Comparison of ENCODE assay signal across 24 cellular contexts in genomic region chr6:34517966-34518365, GRCh38. TPM values are rescaled to one million over a fixed set of nuclear protein-coding genes. Genes with fewer than 3 reads are reported as not detected.
A peak's percentile ranks its signal among the peaks of the same experiment; 100 is the strongest.
DNase-seq lines count a peak whose midpoint lies in the region; ATAC-seq, FAIRE-seq and TF ChIP-seq lines count a peak whose summit lies in the region.
"Had no signal": no experiment of that assay in that cellular context is flagged by ENCODE, and none has a peak within 500 bp of the region (broad histone marks: within the 10 kb centered on the region; RNA-seq: fewer than 3 reads in every experiment).

No MANE protein-coding gene starts in this region.

- in situ Hi-C loops in K562 (cut with MboI) = no loop called here

- BruUV-seq in K562 (replicated peaks; lab: Mats Ljungman, UMichigan) = no TSS peak

- no peaks in the 10 kb centered on the region for H3K79me2 ChIP-seq in K562 (ENCODE audit: control insufficient read depth, insufficient read depth, low read length)

- peak overlapping the region; percentile 8 for H3K4ac ChIP-seq in neuronal stem cell (ENCODE audit: low read length)

- H3K79me1 ChIP-seq in neuronal stem cell (ENCODE audit: low read depth, low read length) = no peaks in the 10 kb centered on the region

- H3K9ac ChIP-seq in K562 (ENCODE audit: insufficient read depth in 1 of 2, low read depth in 2 of 2, low read length in 2 of 2) (peak overlapping the region in 1 of 2 experiments; percentile 45; a peak in 2 of 4 replicates), neuronal stem cell (ENCODE audit: low read depth, low read length, poor library complexity) (no peak overlapping the region)

- peaks cover 20 to 52% of the 10 kb centered on the region in 2 experiments; a peak in 4 of 5 replicates for H3K4me1 ChIP-seq in K562 (replicated peaks in 1 of 2; ENCODE audit: control insufficient read depth in 2 of 2, insufficient read depth in 2 of 2, low read length in 2 of 2)
- peaks cover 8 to 22% of the 10 kb centered on the region in 2 donors for H3K4me1 ChIP-seq in neuronal stem cell (ENCODE audit: control insufficient read depth in 2 of 2, insufficient read depth in 1 of 2, low read depth in 1 of 2, low read length in 2 of 2)
- H3K4me1 ChIP-seq in upper lobe of right lung = no peaks in the 10 kb centered on the region

- peak; percentile 15 for DNase-seq in activated naive CD4-positive, alpha-beta T cell treated with anti-CD3 and anti-CD28 coated beads, Interleukin-2, amount 10 ng/mL, durations not matched to agents 7 days and 5 days
- no peak for DNase-seq in activated naive CD4-positive, alpha-beta T cell treated with anti-CD3 and anti-CD28 coated beads, Interleukin-2, amount 50 U/mL, for 16 hours
- DNase-seq in K562 (ENCODE audit: extremely low read depth in 1 of 4, low spot score in 3 of 4) = no peak
- no peak for DNase-seq in neuronal stem cell (ENCODE audit: low spot score)
- peak; percentile 50 for DNase-seq in upper lobe of right lung
- DNase-seq in superior temporal gyrus (ENCODE audit: extremely low spot score) = no peak
- no peak for DNase-seq in GDM1 (lab: John Stamatoyannopoulos, UW)
- DNase-seq: DMS53, GF-D8, Karpas-422, MV-4-11, NCI-H1105 treated with DMSO at 0.1 percent for 48 hours, NCI-H2029 treated with DMSO at 0.1 percent for 48 hours, NCI-H2171 treated with DMSO at 0.1 percent for 48 hours, NCI-H526 treated with DMSO at 0.1 percent for 48 hours had no signal

- peak overlapping the region; percentile 18 for H2BK12ac ChIP-seq in neuronal stem cell (ENCODE audit: low read length)

- ATAC-seq in K562 (no peak), upper lobe of right lung (no peak)
- ATAC-seq: Right ventricle myocardium inferior had no signal

- POLR2A ChIA-PET in K562 (lab: Yijun Ruan, JAX) = interaction anchor here (0.6 to 1.6 kb wide), 6 partner anchors 8 to 680 kb away, joined by 3 to 8 read pairs (median 4); no protein-coding TSS in a partner anchor

- H3K27me3 Mint-ChIP-seq in activated naive CD4-positive, alpha-beta T cell treated with anti-CD3 and anti-CD28 coated beads, Interleukin-2, amount 10 ng/mL, durations not matched to agents 7 days and 5 days = peaks cover 40% of the 10 kb centered on the region

- H3K18ac ChIP-seq in neuronal stem cell (ENCODE audit: low read length) = peak overlapping the region; percentile 46

- H3K14ac ChIP-seq in neuronal stem cell (ENCODE audit: low read length) = no peak overlapping the region

- H3K9me3 Mint-ChIP-seq in activated naive CD4-positive, alpha-beta T cell treated with anti-CD3 and anti-CD28 coated beads, Interleukin-2, amount 10 ng/mL, durations not matched to agents 7 days and 5 days = no peaks in the 10 kb centered on the region
- H3K9me3 Mint-ChIP-seq: IgD-negative memory B cell had no signal

- H3K4me2 ChIP-seq in K562 (ENCODE audit: insufficient read depth, low read length) = peak overlapping the region; percentile 43; the same call in 1 of the 2 replicates
- no peak overlapping the region for H3K4me2 ChIP-seq in neuronal stem cell (ENCODE audit: insufficient read depth, low read length, poor library complexity, severe bottlenecking)

- intact Hi-C loops in K562 (cut with micrococcal nuclease) = no loop called here
- intact Hi-C loops in upper lobe of right lung (cut with DNase I) = no loop called here

- CTCF ChIA-PET in activated naive CD4-positive, alpha-beta T cell treated with anti-CD3 and anti-CD28 coated beads, Interleukin-2, amount 10 ng/mL, durations not matched to agents 7 days and 5 days (lab: Charles Lee) = no interaction called here
- CTCF ChIA-PET in K562 (lab: Yijun Ruan, JAX; ENCODE audit: low intra/inter-chr PET ratio) = no interaction called here

- no peak overlapping the region for H2AFZ ChIP-seq in K562 (ENCODE audit: low read depth, low read length)
- no peak overlapping the region for H2AFZ ChIP-seq in neuronal stem cell (ENCODE audit: low read length)

- no peaks in the 10 kb centered on the region for H3K27me3 ChIP-seq in K562 (ENCODE audit: control insufficient read depth in 2 of 2, insufficient read depth in 2 of 2, low read length in 2 of 2)
- H3K27me3 ChIP-seq in neuronal stem cell (ENCODE audit: control insufficient read depth in 3 of 3, insufficient read depth in 3 of 3, low read depth in 1 of 3, low read length in 3 of 3) = peaks cover 0 to 51% (median 14%) of the 10 kb centered on the region in 3 experiments
- peaks cover 26% of the 10 kb centered on the region for H3K27me3 ChIP-seq in upper lobe of right lung

- peak overlapping the region; percentile 17 for H2BK5ac ChIP-seq in neuronal stem cell (ENCODE audit: low read length)

- no peak overlapping the region for H2BK120ac ChIP-seq in neuronal stem cell (ENCODE audit: low read depth, low read length)

- WGBS in K562 (ENCODE audit: insufficient coverage, low coverage, missing lambda C conversion rate) = 47% methylated on average over 8 of the region's 8 CpGs
- WGBS in neuronal stem cell (ENCODE audit: extremely low coverage in 2 of 2, insufficient read length in 2 of 2, insufficient replicate concordance in 1 of 2), 2 donors = no CpG with 5 or more reads among the region's 8 CpGs

- H4K8ac ChIP-seq in neuronal stem cell (ENCODE audit: low read depth, low read length) = no peak overlapping the region

- H3K4me3 ChIP-seq in K562 = no peak overlapping the region
- H3K4me3 ChIP-seq in neuronal stem cell (ENCODE audit: low read length in 2 of 2) = no peak overlapping the region
- H3K4me3 ChIP-seq in upper lobe of right lung = no peak overlapping the region

- no peak for FAIRE-seq in K562 (lab: Jason Lieb, UNC)
- FAIRE-seq: A204.1, D721Med, H54, RCC 7860 had no signal

- TF ChIP-seq RAD21 in K562 (CRISPR knock-in tag; conservative IDR thresholded peaks at IDR 0.05 in 1 of 2, IDR thresholded peaks at IDR 0.05 in 1 of 2) = no peak

- H3K36me3 ChIP-seq in K562 (ENCODE audit: control insufficient read depth, insufficient read depth, low read length) (no peaks in the 10 kb centered on the region), neuronal stem cell (replicated peaks in 1 of 2; ENCODE audit: control insufficient read depth in 2 of 2, insufficient read depth in 2 of 2, low read length in 2 of 2) (no peaks in the 10 kb centered on the region), upper lobe of right lung (no peaks in the 10 kb centered on the region)

- no peak overlapping the region for H3K27ac Mint-ChIP-seq in activated naive CD4-positive, alpha-beta T cell treated with anti-CD3 and anti-CD28 coated beads, Interleukin-2, amount 10 ng/mL, durations not matched to agents 7 days and 5 days
- H3K27ac Mint-ChIP-seq: IgD-negative memory B cell had no signal

- H3K9me3 ChIP-seq in K562 (replicated peaks; ENCODE audit: control insufficient read depth, insufficient read depth, low read depth, low read length) (no peaks in the 10 kb centered on the region), neuronal stem cell (replicated peaks in 1 of 2; ENCODE audit: control insufficient read depth in 2 of 2, insufficient read depth in 1 of 2, low read depth in 1 of 2, low read length in 2 of 2) (no peaks in the 10 kb centered on the region), upper lobe of right lung (no peaks in the 10 kb centered on the region)

- no peak overlapping the region for H3K23ac ChIP-seq in neuronal stem cell (ENCODE audit: low read depth, low read length, poor library complexity)

- no peak for TF ChIP-seq EP300 in K562 (IDR thresholded peaks at IDR 0.05; ENCODE audit: low read length)

- H4K20me1 ChIP-seq in K562 (replicated peaks; ENCODE audit: control insufficient read depth, insufficient read depth, low read length) = no peaks in the 10 kb centered on the region

- peak overlapping the region; percentile 52 for H2BK15ac ChIP-seq in neuronal stem cell (ENCODE audit: low read length)

- H3K27ac ChIP-seq in K562 (ENCODE audit: extremely low read depth, low read depth, low read length) = no peak overlapping the region
- no peak overlapping the region for H3K27ac ChIP-seq in neuronal stem cell (replicated peaks; ENCODE audit: low read length)
- H3K27ac ChIP-seq in upper lobe of right lung = no peak overlapping the region
- H3K27ac ChIP-seq: C4-2B had no signal

- peak overlapping the region; percentile 73 for H2AK5ac ChIP-seq in neuronal stem cell (ENCODE audit: low read depth, low read length)

- no peak for TF ChIP-seq POLR2A in K562 (conservative IDR thresholded peaks at IDR 0.05)

- no peaks in the 10 kb centered on the region for H3K36me3 Mint-ChIP-seq in activated naive CD4-positive, alpha-beta T cell treated with anti-CD3 and anti-CD28 coated beads, Interleukin-2, amount 10 ng/mL, durations not matched to agents 7 days and 5 days
- H3K36me3 Mint-ChIP-seq: IgD-negative memory B cell had no signal

- TF ChIP-seq CTCF in K562 (IDR thresholded peaks at IDR 0.05 in 2 of 3, conservative IDR thresholded peaks at IDR 0.05 in 1 of 3; ENCODE audit: insufficient read depth in 2 of 3, low read depth in 1 of 3, low read length in 3 of 3) = no peak
- TF ChIP-seq CTCF in upper lobe of right lung (IDR thresholded peaks at IDR 0.05) = no peak

- no peaks in the 10 kb centered on the region for H3K4me1 Mint-ChIP-seq in activated naive CD4-positive, alpha-beta T cell treated with anti-CD3 and anti-CD28 coated beads, Interleukin-2, amount 10 ng/mL, durations not matched to agents 7 days and 5 days
- H3K4me1 Mint-ChIP-seq: IgD-negative memory B cell had no signal

- no peak overlapping the region for H3K4me3 Mint-ChIP-seq in activated naive CD4-positive, alpha-beta T cell treated with anti-CD3 and anti-CD28 coated beads, Interleukin-2, amount 10 ng/mL, durations not matched to agents 7 days and 5 days
- H3K4me3 Mint-ChIP-seq: IgD-negative memory B cell had no signal

- H4K91ac ChIP-seq in neuronal stem cell (ENCODE audit: low read depth, low read length, poor library complexity) = no peak overlapping the region

- peaks cover 4% of the 10 kb centered on the region for H3K9me1 ChIP-seq in K562 (ENCODE audit: control insufficient read depth, insufficient read depth, low read length)

RNA-seq across cellular contexts. Expression of gene SPDEF, which starts 38.2 kb away (rescaled TPM):
- not detected in 2 replicates for total RNA-seq in K562 (2011; cell fraction: chromatin; rRNA removed; ENCODE audit: low replicate concordance)
- total RNA-seq in K562 (2011; cell fraction: nucleolus; rRNA removed) = 0.13 TPM in 1 of 2 replicates, not detected in the other
- 0.29 TPM in 1 of 2 replicates, not detected in the other for total RNA-seq in K562 (2011; cell fraction: nucleoplasm; rRNA removed)
- total RNA-seq in K562 (2014; rRNA removed) (0.08 TPM in 1 of 2 replicates, not detected in the other), K562 (2014; rRNA removed; fragmentation: Illumina TruSeq; extraction: Trizol) (not detected in 2 replicates), K562 (2015; rRNA removed; fragmentation: Illumina TruSeq; extraction: Trizol) (0.11 and 0.15 TPM in 2 replicates), K562 (2021) (0.11 and 0.16 TPM in 2 replicates), upper lobe of right lung (1.3 TPM)
- polyA plus RNA-seq in K562 (2011; rRNA removed) (0.04 and 0.08 TPM in 2 replicates), K562 (2014; fragmentation: Illumina TruSeq; extraction: Trizol) (0.10 TPM in 1 of 2 replicates, not detected in the other), K562 (2014; fragmentation: Nextera tagmentation; extraction: Ambion mirVana) (not detected), K562 (2014; rRNA removed) (0.08 and 0.12 TPM in 2 replicates)
- polyA plus RNA-seq in K562 (2011; cell fraction: cytosol; rRNA removed) = 0.13 and 0.16 TPM in 2 replicates
- polyA plus RNA-seq in K562 (2011; cell fraction: nucleus; rRNA removed) = 0.23 and 0.35 TPM in 2 replicates
- 0.05 TPM in 1 of 2 replicates, not detected in the other for polyA plus RNA-seq in K562 (2012)
- not detected in 2 replicates for polyA minus RNA-seq in K562 (2011; rRNA and poly(A)+ RNA removed)
- polyA minus RNA-seq in K562 (2011; cell fraction: cytosol; rRNA and poly(A)+ RNA removed) = not detected in 2 replicates
- not detected in 2 replicates for polyA minus RNA-seq in K562 (2011; cell fraction: nucleus; rRNA and poly(A)+ RNA removed)
- polyA plus RNA-seq in neuronal stem cell (2013, experiment 1 of 2) = 0.18 TPM
- 0.18 TPM for polyA plus RNA-seq in neuronal stem cell (2013, experiment 2 of 2)
- total RNA-seq: M059J, Right ventricle myocardium inferior, SK-MEL-5 had no signal
- polyA plus RNA-seq: IgD-negative memory B cell had no signal

RNA-seq across cellular contexts. Expression of gene PACSIN1, which starts 52.1 kb away (rescaled TPM):
- total RNA-seq in K562 (2011; cell fraction: chromatin; rRNA removed; ENCODE audit: low replicate concordance) = 1.5 and 2.1 TPM in 2 replicates
- total RNA-seq in K562 (2011; cell fraction: nucleolus; rRNA removed) = 1.2 and 1.3 TPM in 2 replicates
- 0.99 and 1.1 TPM in 2 replicates for total RNA-seq in K562 (2011; cell fraction: nucleoplasm; rRNA removed)
- total RNA-seq in K562 (2014; rRNA removed) (0.41 and 0.45 TPM in 2 replicates), K562 (2014; rRNA removed; fragmentation: Illumina TruSeq; extraction: Trizol) (0.10 and 0.29 TPM in 2 replicates), K562 (2015; rRNA removed; fragmentation: Illumina TruSeq; extraction: Trizol) (0.22 and 0.23 TPM in 2 replicates), K562 (2021) (0.98 and 1.7 TPM in 2 replicates), upper lobe of right lung (not detected)
- polyA plus RNA-seq in K562 (2011; rRNA removed) (1.1 and 1.4 TPM in 2 replicates), K562 (2014; fragmentation: Illumina TruSeq; extraction: Trizol) (0.79 and 1.4 TPM in 2 replicates), K562 (2014; fragmentation: Nextera tagmentation; extraction: Ambion mirVana) (under 1 TPM; 0.01 to 0.03 TPM), K562 (2014; rRNA removed) (0.98 and 1.2 TPM in 2 replicates)
- 1.2 and 1.6 TPM in 2 replicates for polyA plus RNA-seq in K562 (2011; cell fraction: cytosol; rRNA removed)
- polyA plus RNA-seq in K562 (2011; cell fraction: nucleus; rRNA removed) = 2.2 and 3.4 TPM in 2 replicates
- 0.90 and 1.2 TPM in 2 replicates for polyA plus RNA-seq in K562 (2012)
- 0.98 and 1.1 TPM in 2 replicates for polyA minus RNA-seq in K562 (2011; rRNA and poly(A)+ RNA removed)
- polyA minus RNA-seq in K562 (2011; cell fraction: cytosol; rRNA and poly(A)+ RNA removed) = 0.95 and 1.7 TPM in 2 replicates
- 0.67 and 1.9 TPM in 2 replicates for polyA minus RNA-seq in K562 (2011; cell fraction: nucleus; rRNA and poly(A)+ RNA removed)
- 2.1 TPM for polyA plus RNA-seq in neuronal stem cell (2013, experiment 1 of 2)
- 2.0 TPM for polyA plus RNA-seq in neuronal stem cell (2013, experiment 2 of 2)
- total RNA-seq: SK-MEL-5 had no signal
- polyA plus RNA-seq: IgD-negative memory B cell had no signal

Comparison
In these comparisons a context has a peak if more than half of its experiments do, and no peak if none do; other contexts are left out.
1. DNase-seq: peak in activated naive CD4-positive, alpha-beta T cell treated with anti-CD3 and anti-CD28 coated beads, Interleukin-2, amount 10 ng/mL, durations not matched to agents 7 days and 5 days (single experiment) and upper lobe of right lung (single experiment); none in activated naive CD4-positive, alpha-beta T cell treated with anti-CD3 and anti-CD28 coated beads, Interleukin-2, amount 50 U/mL, for 16 hours (single experiment), K562 (0 of 4), neuronal stem cell (single experiment), superior temporal gyrus (single experiment) and GDM1 (single experiment).